ENCODE assay signal across 34 cellular contexts in the genomic region with DNA sequence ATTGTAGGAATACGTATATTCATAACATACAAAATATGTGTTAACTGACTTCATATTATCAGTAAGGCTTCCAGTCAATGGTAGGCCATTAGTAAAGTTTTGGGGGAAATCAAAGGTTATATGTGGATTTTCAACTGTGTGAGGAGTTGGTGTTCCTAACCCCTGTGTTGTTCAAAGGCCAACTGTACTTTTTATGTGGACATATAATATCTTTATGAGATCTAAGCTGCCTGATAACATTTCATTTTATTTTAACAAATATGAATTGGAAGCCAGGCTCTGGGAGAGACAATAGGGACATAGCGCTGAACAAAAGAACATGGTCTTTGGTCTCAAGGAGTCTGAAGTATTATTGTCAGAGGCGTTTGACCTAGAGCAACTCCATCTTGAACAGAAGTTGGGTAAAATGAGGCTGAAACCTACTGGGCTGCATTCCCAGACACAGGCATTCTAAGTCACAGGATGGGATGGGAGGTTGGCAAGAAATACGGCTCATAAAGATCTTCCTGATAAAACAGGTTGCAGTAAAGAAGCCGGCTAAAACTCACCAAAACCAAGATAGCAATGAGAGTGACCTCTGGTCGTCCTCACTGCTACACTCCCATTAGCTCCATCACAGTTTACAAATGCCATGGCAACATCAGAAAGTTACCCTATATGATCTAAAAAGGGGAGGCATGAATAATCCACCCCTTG.
"Had no signal": no experiment of that assay in that cellular context is flagged by ENCODE, and none has a peak within 500 bp of the region (broad histone marks: within the 10 kb centered on the region; RNA-seq: fewer than 3 reads in every experiment).

No MANE protein-coding gene starts in this region.

- H3K27me3 Mint-ChIP-seq: activated CD4-positive, alpha-beta memory T cell treated with anti-CD3 and anti-CD28 coated beads, Interleukin-2, amount 10 ng/mL, durations not matched to agents 7 days and 5 days; activated CD8-positive, alpha-beta memory T cell treated with anti-CD3 and anti-CD28 coated beads, Interleukin-2, amount 10 ng/mL, durations not matched to agents 7 days and 5 days; activated naive CD4-positive, alpha-beta T cell treated with anti-CD3 and anti-CD28 coated beads, Interleukin-2, amount 10 ng/mL, durations not matched to agents 7 days and 5 days; brain had no signal

- H3K36me3 Mint-ChIP-seq: activated CD8-positive, alpha-beta memory T cell treated with anti-CD3 and anti-CD28 coated beads, Interleukin-2, amount 10 ng/mL, durations not matched to agents 7 days and 5 days; activated naive CD4-positive, alpha-beta T cell treated with anti-CD3 and anti-CD28 coated beads, Interleukin-2, amount 10 ng/mL, durations not matched to agents 7 days and 5 days; activated naive CD8-positive, alpha-beta T cell had no signal

- H3K4me3 Mint-ChIP-seq: activated CD4-positive, alpha-beta memory T cell treated with anti-CD3 and anti-CD28 coated beads, Interleukin-2, amount 10 ng/mL, durations not matched to agents 7 days and 5 days; activated CD8-positive, alpha-beta memory T cell treated with anti-CD3 and anti-CD28 coated beads, Interleukin-2, amount 10 ng/mL, durations not matched to agents 7 days and 5 days; activated naive CD4-positive, alpha-beta T cell treated with anti-CD3 and anti-CD28 coated beads, Interleukin-2, amount 10 ng/mL, durations not matched to agents 7 days and 5 days; activated naive CD8-positive, alpha-beta T cell; activated naive CD8-positive, alpha-beta T cell treated with anti-CD3 and anti-CD28 coated beads, Interleukin-2, amount 50 U/mL, for 24 hours; brain had no signal

- H3K27ac ChIP-seq: PC-9, WERI-Rb-1 had no signal

- H3K27ac Mint-ChIP-seq: activated CD4-positive, alpha-beta memory T cell treated with anti-CD3 and anti-CD28 coated beads, Interleukin-2, amount 10 ng/mL, durations not matched to agents 7 days and 5 days; activated CD8-positive, alpha-beta memory T cell treated with anti-CD3 and anti-CD28 coated beads, Interleukin-2, amount 10 ng/mL, durations not matched to agents 7 days and 5 days; activated naive CD4-positive, alpha-beta T cell treated with anti-CD3 and anti-CD28 coated beads, Interleukin-2, amount 10 ng/mL, durations not matched to agents 7 days and 5 days; activated naive CD8-positive, alpha-beta T cell; activated naive CD8-positive, alpha-beta T cell treated with anti-CD3 and anti-CD28 coated beads, Interleukin-2, amount 50 U/mL, for 24 hours; brain had no signal

- H3K4me1 Mint-ChIP-seq: activated CD4-positive, alpha-beta memory T cell treated with anti-CD3 and anti-CD28 coated beads, Interleukin-2, amount 10 ng/mL, durations not matched to agents 7 days and 5 days; activated CD8-positive, alpha-beta memory T cell treated with anti-CD3 and anti-CD28 coated beads, Interleukin-2, amount 10 ng/mL, durations not matched to agents 7 days and 5 days; activated naive CD4-positive, alpha-beta T cell treated with anti-CD3 and anti-CD28 coated beads, Interleukin-2, amount 10 ng/mL, durations not matched to agents 7 days and 5 days; activated naive CD8-positive, alpha-beta T cell treated with anti-CD3 and anti-CD28 coated beads, Interleukin-2, amount 50 U/mL, for 24 hours had no signal

- H3K36me3 ChIP-seq: WERI-Rb-1 had no signal

- ATAC-seq: activated CD8-positive, alpha-beta memory T cell treated with anti-CD3 and anti-CD28 coated beads, Interleukin-2, amount 10 ng/mL, durations not matched to agents 7 days and 5 days; activated naive CD8-positive, alpha-beta T cell treated with anti-CD3 and anti-CD28 coated beads, Interleukin-2, amount 50 U/mL, for 24 hours had no signal

- DNase-seq: activated CD4-positive, alpha-beta memory T cell treated with anti-CD3 and anti-CD28 coated beads, Interleukin-2, amount 10 ng/mL, durations not matched to agents 7 days and 5 days; activated CD4-positive, alpha-beta T cell treated with anti-CD3 and anti-CD28 coated beads for 1 hour; activated CD4-positive, alpha-beta T cell treated with anti-CD3 and anti-CD28 coated beads for 48 hours; activated CD4-positive, CD25-positive, alpha-beta regulatory T cell; activated CD8-positive, alpha-beta memory T cell treated with anti-CD3 and anti-CD28 coated beads for 24 hours; activated CD8-positive, alpha-beta memory T cell treated with anti-CD3 and anti-CD28 coated beads, Interleukin-2, amount 10 ng/mL, durations not matched to agents 7 days and 5 days; activated CD8-positive, alpha-beta memory T cell treated with anti-CD3 and anti-CD28 coated beads, Interleukin-2, amount 50 U/mL, for 48 hours; activated effector memory CD4-positive, alpha-beta T cell treated with Interleukin-2 at 50 U/mL for 16 hours; activated naive CD4-positive, alpha-beta T cell treated with anti-CD3 and anti-CD28 coated beads, Interleukin-2, amount 10 ng/mL, durations not matched to agents 7 days and 5 days; activated naive CD8-positive, alpha-beta T cell treated with anti-CD3 and anti-CD28 coated beads, Interleukin-2, amount 50 U/mL, for 24 hours; activated T-cell treated with anti-CD3 and anti-CD28 coated beads, Interleukin-2, amount 50 U/mL, for 48 hours; anterior cingulate cortex; caudate nucleus; cerebellar nuclear complex; KBM-7; NCI-H1048; NCI-H1105 treated with DMSO at 0.1 percent for 48 hours; NCI-H1436; NCI-H1694; NCI-H1930; NCI-H345; NCI-H524 treated with DMSO at 0.1 percent for 48 hours; NK-92 treated with Interleukin-12 subunit alpha and Interleukin-12 subunit beta, amount 100 ng/mL, for 24 hours; PC-9; Right ventricle myocardium superior; SW 1271; T-helper 1 cell; T-helper 2 cell; T-helper 9 cell; WERI-Rb-1 had no signal

- H3K4me3 ChIP-seq: PC-9 had no signal

- FAIRE-seq: bronchial epithelial cell, RCC 7860 had no signal
